In genomic region chr15:67691450-67691849, GRCh38 we compare ENCODE assay signal across 17 cellular contexts.
"Had no signal": no experiment of that assay in that cellular context is flagged by ENCODE, and none has a peak within 500 bp of the region (broad histone marks: within the 10 kb centered on the region; RNA-seq: fewer than 3 reads in every experiment).

No MANE protein-coding gene starts in this region.

- H3K4me1 ChIP-seq: esophagus muscularis mucosa, gastrocnemius medialis, vagina had no signal

- H3K9me3 ChIP-seq: esophagus muscularis mucosa, gastrocnemius medialis, thoracic aorta, vagina had no signal

- H3K27ac Mint-ChIP-seq: activated CD4-positive, alpha-beta memory T cell treated with anti-CD3 and anti-CD28 coated beads, Interleukin-2, amount 10 ng/mL, durations not matched to agents 7 days and 5 days; activated naive CD4-positive, alpha-beta T cell treated with anti-CD3 and anti-CD28 coated beads for 36 hours; activated naive CD8-positive, alpha-beta T cell treated with anti-CD3 and anti-CD28 coated beads, Interleukin-2, amount 10 ng/mL, durations not matched to agents 7 days and 5 days; activated T-cell treated with anti-CD3 and anti-CD28 coated beads, Interleukin-2, amount 50 U/mL, for 72 hours; dendritic cell treated with granulocyte-macrophage colony-stimulating factor and Interleukin-4, amounts not matched to agents 40 ng/mL and 50 ng/mL, for 4 days; memory B cell; nephron; type B pancreatic cell had no signal

- H3K27ac ChIP-seq: esophagus muscularis mucosa, gastrocnemius medialis, thoracic aorta, vagina had no signal

- H3K27me3 ChIP-seq: esophagus muscularis mucosa, gastrocnemius medialis, vagina had no signal

- ATAC-seq: gastrocnemius medialis had no signal

- H3K9me3 Mint-ChIP-seq: activated CD4-positive, alpha-beta memory T cell treated with anti-CD3 and anti-CD28 coated beads, Interleukin-2, amount 10 ng/mL, durations not matched to agents 7 days and 5 days; activated naive CD4-positive, alpha-beta T cell treated with anti-CD3 and anti-CD28 coated beads for 36 hours; activated naive CD8-positive, alpha-beta T cell treated with anti-CD3 and anti-CD28 coated beads, Interleukin-2, amount 10 ng/mL, durations not matched to agents 7 days and 5 days; activated T-cell treated with anti-CD3 and anti-CD28 coated beads, Interleukin-2, amount 50 U/mL, for 72 hours; dendritic cell treated with granulocyte-macrophage colony-stimulating factor and Interleukin-4, amounts not matched to agents 40 ng/mL and 50 ng/mL, for 4 days; type B pancreatic cell had no signal

- H3K27me3 Mint-ChIP-seq: activated CD4-positive, alpha-beta memory T cell treated with anti-CD3 and anti-CD28 coated beads, Interleukin-2, amount 10 ng/mL, durations not matched to agents 7 days and 5 days; activated naive CD8-positive, alpha-beta T cell treated with anti-CD3 and anti-CD28 coated beads, Interleukin-2, amount 10 ng/mL, durations not matched to agents 7 days and 5 days; dendritic cell treated with granulocyte-macrophage colony-stimulating factor and Interleukin-4, amounts not matched to agents 40 ng/mL and 50 ng/mL, for 4 days; memory B cell; type B pancreatic cell had no signal

- H3K36me3 ChIP-seq: esophagus muscularis mucosa, thoracic aorta, vagina had no signal

- H3K4me1 Mint-ChIP-seq: activated CD4-positive, alpha-beta memory T cell treated with anti-CD3 and anti-CD28 coated beads, Interleukin-2, amount 10 ng/mL, durations not matched to agents 7 days and 5 days; memory B cell; nephron had no signal

- H3K4me3 Mint-ChIP-seq: activated CD4-positive, alpha-beta memory T cell treated with anti-CD3 and anti-CD28 coated beads, Interleukin-2, amount 10 ng/mL, durations not matched to agents 7 days and 5 days; activated naive CD4-positive, alpha-beta T cell treated with anti-CD3 and anti-CD28 coated beads for 36 hours; activated naive CD8-positive, alpha-beta T cell treated with anti-CD3 and anti-CD28 coated beads, Interleukin-2, amount 10 ng/mL, durations not matched to agents 7 days and 5 days; activated T-cell treated with anti-CD3 and anti-CD28 coated beads, Interleukin-2, amount 50 U/mL, for 72 hours; dendritic cell treated with granulocyte-macrophage colony-stimulating factor and Interleukin-4, amounts not matched to agents 40 ng/mL and 50 ng/mL, for 4 days; memory B cell; nephron; type B pancreatic cell had no signal

- DNase-seq: activated CD4-positive, alpha-beta memory T cell treated with anti-CD3 and anti-CD28 coated beads, Interleukin-2, amount 10 ng/mL, durations not matched to agents 7 days and 5 days; activated CD4-positive, alpha-beta T cell treated with anti-CD3 and anti-CD28 coated beads for 48 hours; activated effector memory CD4-positive, alpha-beta T cell treated with Interleukin-2 at 50 U/mL for 16 hours; activated naive CD4-positive, alpha-beta T cell treated with anti-CD3 and anti-CD28 coated beads for 36 hours; activated naive CD8-positive, alpha-beta T cell treated with anti-CD3 and anti-CD28 coated beads, Interleukin-2, amount 10 ng/mL, durations not matched to agents 7 days and 5 days; activated T-cell treated with anti-CD3 and anti-CD28 coated beads, Interleukin-2, amount 50 U/mL, for 72 hours; effector memory CD4-positive, alpha-beta T cell; gastrocnemius medialis; stimulated activated CD4-positive, alpha-beta T cell treated with anti-CD3 and anti-CD28 coated beads, Interleukin-4, amount 100 ng/mL, for 1 hour; stimulated activated naive CD4-positive, alpha-beta T cell had no signal

- H3K4me3 ChIP-seq: esophagus muscularis mucosa, gastrocnemius medialis, thoracic aorta, vagina had no signal
